8 cellular contexts compared by ENCODE assay signal in genomic region chr14:52553671-52554575, GRCh38. TPM values are rescaled to one million over a fixed set of nuclear protein-coding genes. Genes with fewer than 3 reads are reported as not detected.
DNase-seq lines count a peak whose midpoint lies in the region; ATAC-seq, FAIRE-seq and TF ChIP-seq lines count a peak whose summit lies in the region.

No MANE protein-coding gene starts in this region.

- peak; percentile 79 for DNase-seq in AG08396 (ENCODE audit: low spot score)
- DNase-seq in HEK293T (ENCODE audit: extremely low spot score) = peak; percentile 74
- peak; percentile 40 to 79 for DNase-seq in NCI-H526 (lab: John Stamatoyannopoulos, UW)
- peak; percentile 87 for DNase-seq in activated CD8-positive, alpha-beta T cell treated with anti-CD3 and anti-CD28 coated beads for 36 hours
- DNase-seq in dorsolateral prefrontal cortex = peak; percentile 77 to 95 (median 87)
- DNase-seq in HepG2 (ENCODE audit: low spot score) = peak; percentile 67
- peak; percentile 70 to 74 for DNase-seq in stimulated activated CD4-positive, alpha-beta T cell treated with anti-CD3 and anti-CD28 coated beads, Interleukin-1b, Interleukin-23, amount 100 ng/mL, for 4 hours (ENCODE audit: low read depth in 2 of 2)

- CTCF ChIA-PET in HEK293T (lab: Yijun Ruan, JAX) = no interaction called here
- CTCF ChIA-PET in activated CD8-positive, alpha-beta T cell treated with anti-CD3 and anti-CD28 coated beads for 36 hours (lab: Charles Lee) = interaction anchor here (1.0 to 1.5 kb wide), 4 partner anchors 18 to 408 kb away, joined by 3 to 4 read pairs (median 3); no protein-coding TSS in a partner anchor
- CTCF ChIA-PET in HepG2 (lab: Yijun Ruan, JAX; ENCODE audit: low intra/inter-chr PET ratio, low total read pairs) = no interaction called here

- TF ChIP-seq POLR2A in HepG2 (IDR thresholded peaks at IDR 0.05; ENCODE audit: insufficient read depth in 1 of 2, low read depth in 2 of 2, low read length in 2 of 2) = no peak

- H3K4me3 Mint-ChIP-seq in activated CD8-positive, alpha-beta T cell treated with anti-CD3 and anti-CD28 coated beads for 36 hours = peak overlapping the region; percentile 84

- H3K79me2 ChIP-seq in HepG2 (ENCODE audit: insufficient read depth, low read length) = peaks cover 8% of the 10 kb centered on the region

- H3K27me3 Mint-ChIP-seq in activated CD8-positive, alpha-beta T cell treated with anti-CD3 and anti-CD28 coated beads for 36 hours = peaks cover 10% of the 10 kb centered on the region

- no peaks in the 10 kb centered on the region for H3K27me3 ChIP-seq in dorsolateral prefrontal cortex
- H3K27me3 ChIP-seq in HepG2 (ENCODE audit: control insufficient read depth in 1 of 2, insufficient read depth in 2 of 2, low read length in 2 of 2) = no peaks in the 10 kb centered on the region; a peak in 1 of 5 replicates

- no peaks in the 10 kb centered on the region for H3K36me3 Mint-ChIP-seq in activated CD8-positive, alpha-beta T cell treated with anti-CD3 and anti-CD28 coated beads for 36 hours (ENCODE audit: low read depth)

- peak; percentile 52 for FAIRE-seq in HepG2 (lab: Jason Lieb, UNC)

- no peak overlapping the region for H2AFZ ChIP-seq in HepG2 (ENCODE audit: low read length)

- intact Hi-C loops in activated CD8-positive, alpha-beta T cell treated with anti-CD3 and anti-CD28 coated beads for 36 hours (cut with micrococcal nuclease) = no loop called here
- intact Hi-C loops in dorsolateral prefrontal cortex (cut with DNase I) (loop anchor here (5.0 to 10.0 kb wide), 4 partner anchors 181 to 751 kb away; partner anchors contain the start of genes DDHD1 (in 1 of the 2), FERMT2 (in 1 of the 2) and STYX (in 1 of the 2)), HepG2 (cut with micrococcal nuclease; ENCODE audit: unreplicated experiment) (loop anchor here (5.0 kb wide), 3 partner anchors 97 to 247 kb away; partner anchors contain the start of gene PSMC6)

- TF ChIP-seq RAD21 in HepG2 (CRISPR knock-in tag; IDR thresholded peaks at IDR 0.05) = no peak

- H3K27ac ChIP-seq in dorsolateral prefrontal cortex (peak overlapping the region in 58 of 59 donors; percentile 10 to 94 (median 86)), HepG2 (ENCODE audit: extremely low read length, insufficient read depth, low read length) (peak overlapping the region; percentile 45)

- no peak for TF ChIP-seq EP300 in HepG2 (IDR thresholded peaks at IDR 0.05; ENCODE audit: low read depth in 2 of 2, low read length in 2 of 2)
- TF ChIP-seq EP300 in HepG2 (CRISPR knock-in tag; IDR thresholded peaks at IDR 0.05; ENCODE audit: borderline replicate concordance) = no peak

- peaks cover 14% of the 10 kb centered on the region for H3K4me1 Mint-ChIP-seq in activated CD8-positive, alpha-beta T cell treated with anti-CD3 and anti-CD28 coated beads for 36 hours (ENCODE audit: low read depth)

- peak overlapping the region; percentile 99 for H3K4me2 ChIP-seq in HepG2 (ENCODE audit: low read depth, low read length)

- TSS peak; percentile 57 for BruUV-seq in HepG2 (replicated peaks; lab: Mats Ljungman, UMichigan)

- no peak for ATAC-seq in activated CD8-positive, alpha-beta T cell treated with anti-CD3 and anti-CD28 coated beads for 36 hours
- ATAC-seq in HepG2 (peak; percentile 6; the same call in 2 of the 3 replicates), GM21529 (IDR thresholded peaks at IDR 0.05; ENCODE audit: unreplicated experiment) (no peak)

- peak overlapping the region; percentile 66 for H3K9ac ChIP-seq in HepG2 (ENCODE audit: insufficient read depth, low read depth, low read length)

- H3K27ac Mint-ChIP-seq in activated CD8-positive, alpha-beta T cell treated with anti-CD3 and anti-CD28 coated beads for 36 hours = peak overlapping the region; percentile 78

- H3K4me3 ChIP-seq in dorsolateral prefrontal cortex (peak overlapping the region; percentile 64 to 100 (median 95)), HepG2 (replicated peaks in 1 of 3; ENCODE audit: insufficient read depth in 1 of 3, low read depth in 2 of 3, low read length in 3 of 3) (peak overlapping the region; percentile 76 to 92 (median 88))

- no peaks in the 10 kb centered on the region for H4K20me1 ChIP-seq in HepG2 (ENCODE audit: insufficient read depth, low read length)

- peaks cover 3% of the 10 kb centered on the region; the same call in 1 of the 2 replicates for H3K9me3 ChIP-seq in HepG2 (ENCODE audit: low read length)

- POLR2A ChIA-PET in HEK293T (lab: Yijun Ruan, JAX) (interaction anchor here (1.4 to 2.9 kb wide), 2 partner anchors 9 to 154 kb away, joined by 4 to 18 read pairs; no protein-coding TSS in a partner anchor), HepG2 (lab: Yijun Ruan, JAX) (no interaction called here)
- POLR2A ChIA-PET in activated CD8-positive, alpha-beta T cell treated with anti-CD3 and anti-CD28 coated beads for 36 hours (lab: Charles Lee) = no interaction called here

- no peaks in the 10 kb centered on the region; a peak in 1 of 5 replicates for H3K36me3 ChIP-seq in HepG2 (replicated peaks in 1 of 2; ENCODE audit: control insufficient read depth in 1 of 2, insufficient read depth in 2 of 2, low read length in 2 of 2)

- in situ Hi-C loops in HepG2 (cut with HindIII; ENCODE audit: extremely low pct_ligation_motif_present, low pct_unique_long_range_greater_than_20kb) = no loop called here

- peaks cover 35% of the 10 kb centered on the region for H3K4me1 ChIP-seq in HepG2 (ENCODE audit: insufficient read depth, low read length)

- no peaks in the 10 kb centered on the region for H3K9me3 Mint-ChIP-seq in activated CD8-positive, alpha-beta T cell treated with anti-CD3 and anti-CD28 coated beads for 36 hours

- TF ChIP-seq CTCF in activated CD8-positive, alpha-beta T cell treated with anti-CD3 and anti-CD28 coated beads for 36 hours (IDR thresholded peaks at IDR 0.05) = no peak
- peak in 8 of 56 donors; percentile 6 to 29 (median 22) for TF ChIP-seq CTCF in dorsolateral prefrontal cortex (IDR thresholded peaks at IDR 0.05 in 54 of 56, conservative IDR thresholded peaks at IDR 0.05 in 2 of 56; ENCODE audit: low read depth in 1 of 56, partially characterized antibody in 56 of 56)
- TF ChIP-seq CTCF in HepG2 (CRISPR knock-in tag; IDR thresholded peaks at IDR 0.05) = no peak

- WGBS in HepG2 (ENCODE audit: low lambda C conversion rate) = 20% methylated on average over 9 of the region's 22 CpGs

RNA-seq across cellular contexts. Expression of gene GPR137C, which starts 1.3 kb away (rescaled TPM):
- total RNA-seq in activated CD8-positive, alpha-beta T cell treated with anti-CD3 and anti-CD28 coated beads for 36 hours = under 1 TPM; 0.05 to 0.11 TPM
- total RNA-seq in dorsolateral prefrontal cortex (10 to 100 TPM in 119 of 120 experiments, 1 to 10 TPM in 1; 9.7 to 41.2 (median 21.6) TPM), HepG2 (2016; rRNA removed; fragmentation: Illumina TruSeq; extraction: Trizol) (0.51 TPM in 2 replicates)
- 0.18 and 0.20 TPM in 2 replicates for total RNA-seq in HepG2 (2016; cell fraction: cytosol; rRNA removed; fragmentation: Illumina TruSeq; extraction: Trizol; ENCODE audit: low read depth)
- 0.70 and 0.78 TPM in 2 replicates for total RNA-seq in HepG2 (2016; cell fraction: insoluble cytoplasmic fraction; rRNA removed; fragmentation: Illumina TruSeq; extraction: Trizol)
- 0.34 and 0.46 TPM in 2 replicates for total RNA-seq in HepG2 (2016; cell fraction: membrane; rRNA removed; fragmentation: Illumina TruSeq; extraction: Trizol)
- total RNA-seq in HepG2 (2016; cell fraction: nucleus; rRNA removed; fragmentation: Illumina TruSeq; extraction: Trizol) = 1.8 and 1.9 TPM in 2 replicates
- polyA plus RNA-seq in HepG2 (2011; rRNA removed) = 0.24 and 0.34 TPM in 2 replicates
- polyA plus RNA-seq in HepG2 (2011; cell fraction: cytosol; rRNA removed) = 0.09 and 0.14 TPM in 2 replicates
- 0.42 and 0.53 TPM in 2 replicates for polyA plus RNA-seq in HepG2 (2011; cell fraction: nucleus; rRNA removed)
- polyA plus RNA-seq in HepG2 (2012) = 0.31 and 0.60 TPM in 2 replicates
- polyA plus RNA-seq in HepG2 (2016; cell fraction: cytosol; fragmentation: Illumina TruSeq; extraction: Trizol; ENCODE audit: low read depth) = 0.25 and 0.35 TPM in 2 replicates
- polyA plus RNA-seq in HepG2 (2016; cell fraction: insoluble cytoplasmic fraction; fragmentation: Illumina TruSeq; extraction: Trizol; ENCODE audit: low read depth) = 0.99 and 1.1 TPM in 2 replicates
- 0.66 and 1.2 TPM in 2 replicates for polyA plus RNA-seq in HepG2 (2016; cell fraction: membrane; fragmentation: Illumina TruSeq; extraction: Trizol; ENCODE audit: low read depth)
- 3.2 and 3.7 TPM in 2 replicates for polyA plus RNA-seq in HepG2 (2016; cell fraction: nucleus; fragmentation: Illumina TruSeq; extraction: Trizol; ENCODE audit: insufficient read depth, low read depth)
- polyA minus RNA-seq in HepG2 (2011; rRNA and poly(A)+ RNA removed; ENCODE audit: low replicate concordance) = 0.44 and 0.82 TPM in 2 replicates
- 0.70 TPM in 1 of 2 replicates, not detected in the other for polyA minus RNA-seq in HepG2 (2011; cell fraction: cytosol; rRNA and poly(A)+ RNA removed)
- 0.99 and 1.0 TPM in 2 replicates for polyA minus RNA-seq in HepG2 (2011; cell fraction: nucleus; rRNA and poly(A)+ RNA removed)

RNA-seq across cellular contexts. Expression of gene TXNDC16, which starts 1.6 kb away (rescaled TPM):
- total RNA-seq in activated CD8-positive, alpha-beta T cell treated with anti-CD3 and anti-CD28 coated beads for 36 hours = 1 to 10 TPM; 5.7 to 6.8 TPM
- 10 to 100 TPM; 16.1 to 34.2 (median 24.0) TPM for total RNA-seq in dorsolateral prefrontal cortex
- total RNA-seq in HepG2 (2016; rRNA removed; fragmentation: Illumina TruSeq; extraction: Trizol) = 4.3 and 6.2 TPM in 2 replicates
- 8.3 and 8.9 TPM in 2 replicates for total RNA-seq in HepG2 (2016; cell fraction: cytosol; rRNA removed; fragmentation: Illumina TruSeq; extraction: Trizol; ENCODE audit: low read depth)
- total RNA-seq in HepG2 (2016; cell fraction: insoluble cytoplasmic fraction; rRNA removed; fragmentation: Illumina TruSeq; extraction: Trizol) = 3.5 and 5.6 TPM in 2 replicates
- total RNA-seq in HepG2 (2016; cell fraction: membrane; rRNA removed; fragmentation: Illumina TruSeq; extraction: Trizol) = 4.0 and 4.3 TPM in 2 replicates
- 7.9 and 10.2 TPM in 2 replicates for total RNA-seq in HepG2 (2016; cell fraction: nucleus; rRNA removed; fragmentation: Illumina TruSeq; extraction: Trizol)
- 3.4 and 4.6 TPM in 2 replicates for polyA plus RNA-seq in HepG2 (2011; rRNA removed)
- polyA plus RNA-seq in HepG2 (2011; cell fraction: cytosol; rRNA removed) = 1.4 and 2.8 TPM in 2 replicates
- polyA plus RNA-seq in HepG2 (2011; cell fraction: nucleus; rRNA removed) = 1.7 and 2.1 TPM in 2 replicates
- 3.6 and 5.7 TPM in 2 replicates for polyA plus RNA-seq in HepG2 (2012)
- polyA plus RNA-seq in HepG2 (2016; cell fraction: cytosol; fragmentation: Illumina TruSeq; extraction: Trizol; ENCODE audit: low read depth) = 0.18 and 0.27 TPM in 2 replicates
- 2.6 and 2.9 TPM in 2 replicates for polyA plus RNA-seq in HepG2 (2016; cell fraction: insoluble cytoplasmic fraction; fragmentation: Illumina TruSeq; extraction: Trizol; ENCODE audit: low read depth)
- 0.63 and 0.66 TPM in 2 replicates for polyA plus RNA-seq in HepG2 (2016; cell fraction: membrane; fragmentation: Illumina TruSeq; extraction: Trizol; ENCODE audit: low read depth)
- 6.9 and 7.2 TPM in 2 replicates for polyA plus RNA-seq in HepG2 (2016; cell fraction: nucleus; fragmentation: Illumina TruSeq; extraction: Trizol; ENCODE audit: insufficient read depth, low read depth)
- 5.3 and 6.8 TPM in 2 replicates for polyA minus RNA-seq in HepG2 (2011; rRNA and poly(A)+ RNA removed; ENCODE audit: low replicate concordance)
- 5.2 and 6.2 TPM in 2 replicates for polyA minus RNA-seq in HepG2 (2011; cell fraction: cytosol; rRNA and poly(A)+ RNA removed)
- polyA minus RNA-seq in HepG2 (2011; cell fraction: nucleus; rRNA and poly(A)+ RNA removed) = 8.3 and 11.3 TPM in 2 replicates
